Comparison of ENCODE assay signal across 9 cellular contexts in genomic region chr16:48123104-48123788, GRCh38. TPM values are rescaled to one million over a fixed set of nuclear protein-coding genes. Genes with fewer than 3 reads are reported as not detected.
DNase-seq lines count a peak whose midpoint lies in the region; ATAC-seq, FAIRE-seq and TF ChIP-seq lines count a peak whose summit lies in the region.
"Had no signal": no experiment of that assay in that cellular context is flagged by ENCODE, and none has a peak within 500 bp of the region (broad histone marks: within the 10 kb centered on the region; RNA-seq: fewer than 3 reads in every experiment).

No MANE protein-coding gene starts in this region.

- no peaks in the 10 kb centered on the region for H4K20me1 ChIP-seq in keratinocyte (ENCODE audit: control insufficient read depth, extremely low read depth, insufficient read depth, low read length)

- peak overlapping the region; percentile 54 for H3K4me2 ChIP-seq in keratinocyte (ENCODE audit: control insufficient read depth, extremely low read depth, insufficient read depth, low read depth, low read length)
- H3K4me2 ChIP-seq: KMS-11 had no signal

- DNase-seq in GM12864 (ENCODE audit: low read depth) (peak; percentile 36), keratinocyte (ENCODE audit: low read depth, low spot score) (peak; percentile 94), GM12892 (ENCODE audit: insufficient read length) (no peak), CD14-positive monocyte (ENCODE audit: low spot score) (no peak), left ventricle myocardium inferior (no peak)
- peak; percentile 38 for DNase-seq in activated CD8-positive, alpha-beta memory T cell treated with anti-CD3 and anti-CD28 coated beads, Interleukin-2, amount 50 U/mL, for 24 hours (ENCODE audit: extremely low read depth)

- H3K9me1 ChIP-seq in keratinocyte (ENCODE audit: control insufficient read depth, extremely low read depth, insufficient read depth, low read length) = no peaks in the 10 kb centered on the region

- H3K27ac Mint-ChIP-seq in CD14-positive monocyte = peak overlapping the region in 1 of 7 donors; percentile 60

- H3K9me3 ChIP-seq in keratinocyte (ENCODE audit: control insufficient read depth, low read depth, low read length) = no peaks in the 10 kb centered on the region
- H3K9me3 ChIP-seq in left ventricle myocardium inferior (replicated peaks) = no peaks in the 10 kb centered on the region

- H3K4me3 Mint-ChIP-seq in CD14-positive monocyte = no peak overlapping the region

- H3K4me1 ChIP-seq in keratinocyte (ENCODE audit: control insufficient read depth, extremely low read depth, insufficient read depth, low read length) = peaks cover 25% of the 10 kb centered on the region
- peaks cover 30% of the 10 kb centered on the region for H3K4me1 ChIP-seq in left ventricle myocardium inferior

- dilution Hi-C loops in keratinocyte (cut with MboI; ENCODE audit: extremely low pct_ligation_motif_present, low sequenced_read_pairs) = no loop called here

- ATAC-seq in HG03045 (IDR thresholded peaks at IDR 0.05; ENCODE audit: unreplicated experiment) = peak; percentile 65
- ATAC-seq in HG02763 (IDR thresholded peaks at IDR 0.05; ENCODE audit: unreplicated experiment) = no peak

- no peak for TF ChIP-seq CTCF in GM12864 (IDR thresholded peaks at IDR 0.05; ENCODE audit: low read depth, low read length, missing control alignments)
- no peak for TF ChIP-seq CTCF in keratinocyte (optimal IDR thresholded peaks at IDR 0.05 in 1 of 3, IDR thresholded peaks at IDR 0.05 in 1 of 3, conservative IDR thresholded peaks at IDR 0.05 in 1 of 3; ENCODE audit: extremely low read depth in 1 of 3, insufficient read depth in 2 of 3, low read length in 3 of 3)
- TF ChIP-seq CTCF in CD14-positive monocyte (IDR thresholded peaks at IDR 0.05) = no peak
- no peak for TF ChIP-seq CTCF in left ventricle myocardium inferior (IDR thresholded peaks at IDR 0.05; ENCODE audit: borderline replicate concordance)

- intact Hi-C loops in CD14-positive monocyte (cut with micrococcal nuclease) (no loop called here), left ventricle myocardium inferior (cut with micrococcal nuclease) (no loop called here)

- H3K27me3 Mint-ChIP-seq in CD14-positive monocyte (ENCODE audit: low read depth in 3 of 3) = peaks cover 3 to 9% (median 3%) of the 10 kb centered on the region in 3 donors

- H3K36me3 ChIP-seq in keratinocyte (ENCODE audit: control insufficient read depth in 2 of 2, extremely low read depth in 1 of 2, insufficient read depth in 2 of 2, low read length in 2 of 2) (no peaks in the 10 kb centered on the region), left ventricle myocardium inferior (no peaks in the 10 kb centered on the region)

- H3K36me3 Mint-ChIP-seq in CD14-positive monocyte = no peaks in the 10 kb centered on the region

- FAIRE-seq in keratinocyte (lab: Jason Lieb, UNC) (peak; percentile 97), GM12892 (lab: Jason Lieb, UNC) (no peak)

- H3K27me3 ChIP-seq in keratinocyte (ENCODE audit: control insufficient read depth, extremely low read depth, insufficient read depth, low read length) (no peaks in the 10 kb centered on the region), left ventricle myocardium inferior (ENCODE audit: low read depth) (no peaks in the 10 kb centered on the region)

- peaks cover 0 to 2% (median 0%) of the 10 kb centered on the region in 7 donors for H3K9me3 Mint-ChIP-seq in CD14-positive monocyte

- no peaks in the 10 kb centered on the region for H3K4me1 Mint-ChIP-seq in CD14-positive monocyte

- H2AFZ ChIP-seq in keratinocyte (ENCODE audit: control insufficient read depth, low read length) = no peak overlapping the region

- no peak overlapping the region for H3K9ac ChIP-seq in keratinocyte (ENCODE audit: control insufficient read depth, extremely low read depth, insufficient read depth, low read length)
- H3K9ac ChIP-seq: KMS-11 had no signal

- TF ChIP-seq POLR2A in GM12892 (IDR thresholded peaks at IDR 0.05; ENCODE audit: low read depth, low read length) = no peak

- H3K79me2 ChIP-seq in keratinocyte (ENCODE audit: control insufficient read depth, insufficient read depth, low read length) = no peaks in the 10 kb centered on the region

- H3K27ac ChIP-seq in keratinocyte (ENCODE audit: control insufficient read depth, insufficient read depth, low read length) = peak overlapping the region; percentile 55
- no peak overlapping the region for H3K27ac ChIP-seq in left ventricle myocardium inferior (replicated peaks)
- H3K27ac ChIP-seq: KMS-11 had no signal

- H3K4me3 ChIP-seq in GM12864 (ENCODE audit: low read depth, low read length) (no peak overlapping the region), keratinocyte (ENCODE audit: control insufficient read depth in 2 of 3, extremely low read depth in 1 of 3, insufficient read depth in 2 of 3, low read depth in 1 of 3, low read length in 3 of 3) (no peak overlapping the region), left ventricle myocardium inferior (no peak overlapping the region)

RNA-seq across cellular contexts. Expression of gene ABCC12, which starts 32.5 kb away (rescaled TPM):
- polyA plus RNA-seq in keratinocyte = not detected in 3 replicates
- polyA plus RNA-seq in keratinocyte (2011; ENCODE audit: low read depth) = not detected
- not detected in 2 replicates for polyA plus RNA-seq in keratinocyte (2011; cell fraction: cytosol; rRNA removed)
- polyA plus RNA-seq in keratinocyte (2011; cell fraction: nucleus; rRNA removed) = 0.03 TPM in 1 of 2 replicates, not detected in the other
- polyA plus RNA-seq in keratinocyte (2012; ENCODE audit: low replicate concordance) = not detected in 2 replicates
- not detected in 3 replicates for polyA minus RNA-seq in keratinocyte
- not detected for polyA minus RNA-seq in keratinocyte (2011; cell fraction: cytosol; rRNA and poly(A)+ RNA removed)
- polyA minus RNA-seq in keratinocyte (2011; cell fraction: nucleus; rRNA and poly(A)+ RNA removed) = not detected in 2 replicates
- not detected for polyA plus RNA-seq in GM12892 (2012; ENCODE audit: missing spikeins)
- not detected for polyA plus RNA-seq in CD14-positive monocyte
- not detected for total RNA-seq in left ventricle myocardium inferior

Comparison
In these comparisons a context has a peak if more than half of its experiments do, and no peak if none do; other contexts are left out.
1. DNase-seq: peak in GM12864 (single experiment), activated CD8-positive, alpha-beta memory T cell treated with anti-CD3 and anti-CD28 coated beads, Interleukin-2, amount 50 U/mL, for 24 hours (single experiment) and keratinocyte (single experiment); none in GM12892 (single experiment), CD14-positive monocyte (single experiment) and left ventricle myocardium inferior (single experiment).